ENCODE assay signal across 3 cellular contexts in the genomic region with DNA sequence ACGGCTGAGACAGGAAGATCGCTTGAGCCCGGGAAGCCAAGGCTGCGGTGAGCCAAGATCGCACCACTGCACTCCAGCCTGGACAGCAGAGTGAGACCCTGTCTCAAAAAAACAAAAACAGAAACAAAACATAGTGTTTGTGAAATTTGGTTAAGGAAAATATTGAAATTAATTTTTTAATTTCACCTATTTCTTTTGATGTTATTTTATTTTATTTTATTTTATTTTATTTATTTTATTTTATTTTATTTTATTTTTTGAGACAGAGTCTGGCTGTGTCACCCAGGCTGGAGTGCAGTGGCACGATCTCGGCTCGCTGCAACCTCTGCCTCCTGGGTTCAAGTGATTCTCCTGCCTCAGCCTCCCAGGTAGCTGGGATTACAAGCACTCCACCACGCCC.
DNase-seq lines count a peak whose midpoint lies in the region; ATAC-seq and TF ChIP-seq lines count a peak whose summit lies in the region.
"Not testable (repeated sequence)": the region's sequence is repeated elsewhere in the genome, so short reads cannot be mapped to it uniquely, and the experiment has no call there.

No MANE protein-coding gene starts in this region.

- WGBS in endodermal cell (ENCODE audit: insufficient coverage in 1 of 2, insufficient read length in 1 of 2), 2 experiments = 91% methylated on average over 9 of the region's 9 CpGs; no CpG with 5 or more reads in 1 of the 2 experiments

- not testable (repeated sequence) for H3K27ac Mint-ChIP-seq in WTC11, endodermal cell

- peaks cover 15% of the 10 kb centered on the region for H3K4me1 Mint-ChIP-seq in WTC11
- not testable (repeated sequence) for H3K4me1 Mint-ChIP-seq in endodermal cell

- not testable (repeated sequence) for H3K36me3 ChIP-seq in endodermal cell (ENCODE audit: control insufficient read depth, insufficient read depth, low read length)

- not testable (repeated sequence) for H3K36me3 Mint-ChIP-seq in WTC11; endodermal cell (ENCODE audit: low read depth)

- H3K9me3 Mint-ChIP-seq in WTC11, endodermal cell: not testable (repeated sequence)

- not testable (repeated sequence) for ATAC-seq in WTC11

- H3K4me3 ChIP-seq in endodermal cell (ENCODE audit: low read length) = not testable (repeated sequence)

- H3K27me3 Mint-ChIP-seq in WTC11 (ENCODE audit: low read depth); endodermal cell (ENCODE audit: insufficient read depth): not testable (repeated sequence)

- CTCF ChIA-PET in WTC11 (lab: Charles Lee) = interaction anchor here (0.9 to 2.2 kb wide), 2 partner anchors 15 to 91 kb away, joined by 4 to 9 read pairs; no protein-coding TSS in a partner anchor

- H3K27ac ChIP-seq in endodermal cell (ENCODE audit: low read depth, low read length) = not testable (repeated sequence)

- H3K9ac ChIP-seq in endodermal cell (ENCODE audit: extremely low read depth, low read length, poor library complexity, severe bottlenecking) = not testable (repeated sequence)

- not testable (repeated sequence) for DNase-seq in WTC11 (ENCODE audit: low spot score)
- DNase-seq in endodermal cell (peak; percentile 6), islet precursor cell (peak; percentile 13)

- POLR2A ChIA-PET in WTC11 (lab: Charles Lee) = not testable (repeated sequence)

- H3K9me3 ChIP-seq in endodermal cell (ENCODE audit: control insufficient read depth, low read length) = not testable (repeated sequence)

- H3K4me1 ChIP-seq in endodermal cell (ENCODE audit: control insufficient read depth, insufficient read depth, low read length) = not testable (repeated sequence)

- not testable (repeated sequence) for H3K4me3 Mint-ChIP-seq in WTC11, endodermal cell

- H3K27me3 ChIP-seq in endodermal cell (ENCODE audit: control insufficient read depth, insufficient read depth, low read length, poor library complexity, severe bottlenecking) = not testable (repeated sequence)

- not testable (repeated sequence) for TF ChIP-seq CTCF in WTC11 (IDR thresholded peaks at IDR 0.05); endodermal cell (conservative IDR thresholded peaks at IDR 0.05)

TF ChIP-seq in WTC11, 78 proteins besides CTCF, POLR2A, EP300 and RAD21:
- TF ChIP-seq HMGA2 (CRISPR knock-in tag; IDR thresholded peaks at IDR 0.05) = peak; percentile 99
TF ChIP-seq in WTC11: peak in this region for 1; not testable (repeated sequence) for 77.
